ENCODE assay signal across 9 cellular contexts in genomic region chr12:2752676-2753371, GRCh38. TPM values are rescaled to one million over a fixed set of nuclear protein-coding genes. Genes with fewer than 3 reads are reported as not detected.
DNase-seq lines count a peak whose midpoint lies in the region; ATAC-seq and TF ChIP-seq lines count a peak whose summit lies in the region.
"Had no signal": no experiment of that assay in that cellular context is flagged by ENCODE, and none has a peak within 500 bp of the region (broad histone marks: within the 10 kb centered on the region; RNA-seq: fewer than 3 reads in every experiment).

No MANE protein-coding gene starts in this region.

- H3K4me1 ChIP-seq in CD8-positive, alpha-beta T cell (ENCODE audit: insufficient read depth, low read length), result peaks cover 3% of the 10 kb centered on the region
- H3K4me1 ChIP-seq in HUES64 (ENCODE audit: insufficient read depth, low read length) (peaks cover 41% of the 10 kb centered on the region), body of pancreas (peaks cover 4% of the 10 kb centered on the region), iPS-15b (ENCODE audit: control insufficient read depth, insufficient read depth, low read length) (peaks cover 10% of the 10 kb centered on the region)

- H3K27ac ChIP-seq in CD8-positive, alpha-beta T cell (ENCODE audit: low read depth, low read length), result no peak overlapping the region
- H3K27ac ChIP-seq in HUES64 (ENCODE audit: low read depth, low read length) (no peak overlapping the region), VCaP (peak overlapping the region; percentile 98), body of pancreas (no peak overlapping the region)
- H3K27ac ChIP-seq: skin epidermis had no signal

- peak; percentile 63 to 87 (median 75) for DNase-seq in CD8-positive, alpha-beta T cell
- DNase-seq in body of pancreas, result peak; percentile 79 to 85 (median 82)
- DNase-seq in stimulated activated CD4-positive, alpha-beta T cell treated with anti-CD3 and anti-CD28 coated beads, Interleukin-12 subunit alpha, Interleukin-12 subunit beta, amount 100 ng/mL, for 24 hours (ENCODE audit: low read depth in 2 of 2), result peak; percentile 43 to 67

- no peak for TF ChIP-seq CTCF in CD8-positive, alpha-beta T cell (IDR thresholded peaks at IDR 0.05)
- TF ChIP-seq CTCF in VCaP (conservative IDR thresholded peaks at IDR 0.05) (no peak), body of pancreas (IDR thresholded peaks at IDR 0.05) (peak in 3 of 7 experiments; percentile 15 to 42 (median 33))

- intact Hi-C loops in CD8-positive, alpha-beta T cell (cut with DNase I, micrococcal nuclease), result loop anchor here (1.0 to 5.0 kb wide), 5 partner anchors 39 to 124 kb away; partner anchors contain the start of genes FKBP4 (in 1 of the 2), FOXM1 (in 1 of the 2), ITFG2 (in 1 of the 2) and RHNO1 (in 1 of the 2)
- intact Hi-C loops in body of pancreas (cut with DNase I), result no loop called here

- WGBS in HUES64, result 15% methylated on average over 58 of the region's 58 CpGs
- WGBS in body of pancreas, 2 donors, result 3 to 11% methylated on average over 5 to 46 of the region's 58 CpGs

- TF ChIP-seq POLR2A in body of pancreas (IDR thresholded peaks at IDR 0.05), result no peak

- H3K36me3 ChIP-seq in CD8-positive, alpha-beta T cell (ENCODE audit: insufficient read depth, low read length), result no peaks in the 10 kb centered on the region
- H3K36me3 ChIP-seq in HUES64 (ENCODE audit: insufficient read depth, low read length), result no peaks in the 10 kb centered on the region
- no peaks in the 10 kb centered on the region for H3K36me3 ChIP-seq in body of pancreas (replicated peaks in 1 of 2; ENCODE audit: insufficient read depth in 1 of 2, low read depth in 2 of 2)
- H3K36me3 ChIP-seq in iPS-15b (ENCODE audit: control insufficient read depth, insufficient read depth, low read length), result no peaks in the 10 kb centered on the region

- CTCF ChIA-PET in CD8-positive, alpha-beta T cell (lab: Charles Lee), result interaction anchor here (1.3 kb wide), 1 partner anchor 32 kb away, joined by 3 read pairs; no protein-coding TSS in a partner anchor

- no peak overlapping the region for H3K4me3 Mint-ChIP-seq in CD8-positive, alpha-beta T cell

- POLR2A ChIA-PET in CD8-positive, alpha-beta T cell (lab: Charles Lee), result interaction anchor here (1.0 kb wide), 1 partner anchor 12 kb away, joined by 3 read pairs; no protein-coding TSS in a partner anchor

- H3K27me3 Mint-ChIP-seq in CD8-positive, alpha-beta T cell (ENCODE audit: low read depth), result peaks cover 34% of the 10 kb centered on the region

- H3K4me1 Mint-ChIP-seq in CD8-positive, alpha-beta T cell (ENCODE audit: low read depth), result no peaks in the 10 kb centered on the region

- H3K27ac Mint-ChIP-seq in CD8-positive, alpha-beta T cell, result no peak overlapping the region

- H3K36me3 Mint-ChIP-seq in CD8-positive, alpha-beta T cell, result no peaks in the 10 kb centered on the region

- ATAC-seq in CD8-positive, alpha-beta T cell, result peak; percentile 100
- ATAC-seq in body of pancreas (peak; percentile 98), HG03442 (IDR thresholded peaks at IDR 0.05; ENCODE audit: unreplicated experiment) (no peak), GM18502 (IDR thresholded peaks at IDR 0.05; ENCODE audit: poor library complexity, unreplicated experiment) (no peak)

- no peaks in the 10 kb centered on the region for H3K27me3 ChIP-seq in CD8-positive, alpha-beta T cell (ENCODE audit: insufficient read depth, low read length)
- H3K27me3 ChIP-seq in HUES64 (ENCODE audit: insufficient read depth, low read length) (peaks cover 26% of the 10 kb centered on the region), body of pancreas (no peaks in the 10 kb centered on the region), iPS-15b (ENCODE audit: control insufficient read depth, insufficient read depth, low read length) (peaks cover 26% of the 10 kb centered on the region)

- H3K9me3 Mint-ChIP-seq in CD8-positive, alpha-beta T cell, result no peaks in the 10 kb centered on the region

- H3K9ac ChIP-seq in HUES64 (ENCODE audit: low read depth, low read length) (no peak overlapping the region), iPS-15b (ENCODE audit: low read depth, low read length) (no peak overlapping the region)

- H3K4me3 ChIP-seq in CD8-positive, alpha-beta T cell (ENCODE audit: low read depth, low read length), result no peak overlapping the region
- H3K4me3 ChIP-seq in HUES64 (ENCODE audit: low read length) (peak overlapping the region; percentile 42; the same call in 1 of the 2 replicates), body of pancreas (no peak overlapping the region), iPS-15b (ENCODE audit: low read depth, low read length) (peak overlapping the region; percentile 35)
- H3K4me3 ChIP-seq: skin epidermis had no signal

- H3K9me3 ChIP-seq in CD8-positive, alpha-beta T cell (ENCODE audit: low read length), result no peaks in the 10 kb centered on the region
- H3K9me3 ChIP-seq in HUES64 (ENCODE audit: insufficient read depth, low read depth, low read length) (no peaks in the 10 kb centered on the region), body of pancreas (no peaks in the 10 kb centered on the region), iPS-15b (ENCODE audit: control insufficient read depth, insufficient read depth, low read length) (no peaks in the 10 kb centered on the region)

RNA-seq across cellular contexts. Expression of gene FKBP4, which starts 41.9 kb away (rescaled TPM):
- 10 to 100 TPM; 31.1 to 34.5 TPM for total RNA-seq in CD8-positive, alpha-beta T cell
- 88.0 TPM for polyA plus RNA-seq in HUES64 (2013, experiment 1 of 2)
- polyA plus RNA-seq in HUES64 (2013, experiment 2 of 2), result 86.2 TPM
- 10 to 100 TPM; 29.0 to 29.8 TPM for total RNA-seq in body of pancreas

RNA-seq across cellular contexts. Expression of gene ITFG2, which starts 59.6 kb away (rescaled TPM):
- 10 to 100 TPM; 72.8 to 73.5 TPM for total RNA-seq in CD8-positive, alpha-beta T cell
- polyA plus RNA-seq in HUES64 (2013, experiment 1 of 2), result 18.5 TPM
- polyA plus RNA-seq in HUES64 (2013, experiment 2 of 2), result 12.8 TPM
- total RNA-seq in body of pancreas, result 10 to 100 TPM; 32.4 to 65.9 TPM

Comparison
In these comparisons a context has a peak if more than half of its experiments do, and no peak if none do; other contexts are left out.
1. ATAC-seq: peak in CD8-positive, alpha-beta T cell (single experiment) and body of pancreas (single experiment); none in HG03442 (single experiment) and GM18502 (single experiment).
2. H3K4me3 ChIP-seq: peak in HUES64 (single experiment) and iPS-15b (single experiment); none in CD8-positive, alpha-beta T cell (single experiment) and body of pancreas (0 of 2).
3. Peak in every context shown above with its lines, with median percentiles within 50 percentile points of each other: DNase-seq.